ENCODE assay signal across 15 cellular contexts in genomic region chr10:60734226-60734625, GRCh38. TPM values are rescaled to one million over a fixed set of nuclear protein-coding genes. Genes with fewer than 3 reads are reported as not detected.
DNase-seq lines count a peak whose midpoint lies in the region; ATAC-seq and TF ChIP-seq lines count a peak whose summit lies in the region.
"Had no signal": no experiment of that assay in that cellular context is flagged by ENCODE, and none has a peak within 500 bp of the region (broad histone marks: within the 10 kb centered on the region; RNA-seq: fewer than 3 reads in every experiment).

No MANE protein-coding gene starts in this region.

- H3K27ac ChIP-seq in coronary artery (peak overlapping the region in 1 of 2 donors; percentile 48), foreskin keratinocyte (no peak overlapping the region)
- H3K27ac ChIP-seq: brain microvascular endothelial cell had no signal

- H3K9me3 ChIP-seq in MG63: no peaks in the 10 kb centered on the region
- H3K9me3 ChIP-seq: left lung had no signal

- peaks cover 14% of the 10 kb centered on the region for H3K27me3 Mint-ChIP-seq in activated naive CD8-positive, alpha-beta T cell
- H3K27me3 Mint-ChIP-seq in activated naive CD8-positive, alpha-beta T cell treated with anti-CD3 and anti-CD28 coated beads, Interleukin-2, amount 50 U/mL, for 24 hours: peaks cover 27% of the 10 kb centered on the region
- H3K27me3 Mint-ChIP-seq in naive B cell: no peaks in the 10 kb centered on the region

- DNase-seq in activated naive CD8-positive, alpha-beta T cell treated with anti-CD3 and anti-CD28 coated beads, Interleukin-2, amount 50 U/mL, for 24 hours: no peak
- DNase-seq in coronary artery (ENCODE audit: low spot score): no peak
- no peak for DNase-seq in naive B cell
- no peak for DNase-seq in MG63
- DNase-seq in HT-29 (ENCODE audit: low spot score): no peak
- DNase-seq in DMS79 treated with DMSO at 0.1 percent for 48 hours (lab: John Stamatoyannopoulos, UW): no peak
- no peak for DNase-seq in foreskin keratinocyte
- DNase-seq: brain microvascular endothelial cell; head of caudate nucleus; NCI-H2107; occipital lobe; stimulated activated CD4-positive, alpha-beta T cell treated with anti-CD3 and anti-CD28 coated beads, Interleukin-15, amount 100 ng/mL, for 24 hours had no signal

- H3K4me3 ChIP-seq in coronary artery (peak overlapping the region; percentile 72), MG63 (no peak overlapping the region)
- H3K4me3 ChIP-seq: GM12878 had no signal

- H3K4me1 ChIP-seq in foreskin keratinocyte: peaks cover 18% of the 10 kb centered on the region

- TF ChIP-seq CTCF in coronary artery (IDR thresholded peaks at IDR 0.05): no peak
- no peak for TF ChIP-seq CTCF in foreskin keratinocyte (conservative IDR thresholded peaks at IDR 0.05)

- no peaks in the 10 kb centered on the region for H3K36me3 ChIP-seq in MG63
- H3K36me3 ChIP-seq: brain microvascular endothelial cell, left lung had no signal

- no peak for ATAC-seq in activated naive CD8-positive, alpha-beta T cell treated with anti-CD3 and anti-CD28 coated beads, Interleukin-2, amount 50 U/mL, for 24 hours
- ATAC-seq in naive B cell (ENCODE audit: low read depth in 2 of 2): no peak
- no peak for ATAC-seq in foreskin keratinocyte

- H3K9me3 Mint-ChIP-seq in activated naive CD8-positive, alpha-beta T cell (ENCODE audit: low read depth): no peaks in the 10 kb centered on the region
- no peaks in the 10 kb centered on the region for H3K9me3 Mint-ChIP-seq in activated naive CD8-positive, alpha-beta T cell treated with anti-CD3 and anti-CD28 coated beads, Interleukin-2, amount 50 U/mL, for 24 hours
- H3K9me3 Mint-ChIP-seq in naive B cell: no peaks in the 10 kb centered on the region

- no peak overlapping the region for H3K27ac Mint-ChIP-seq in activated naive CD8-positive, alpha-beta T cell
- H3K27ac Mint-ChIP-seq in activated naive CD8-positive, alpha-beta T cell treated with anti-CD3 and anti-CD28 coated beads, Interleukin-2, amount 50 U/mL, for 24 hours: no peak overlapping the region
- H3K27ac Mint-ChIP-seq in naive B cell: no peak overlapping the region

- H3K27me3 ChIP-seq in MG63 (peaks cover 63% of the 10 kb centered on the region), foreskin keratinocyte (no peaks in the 10 kb centered on the region)
- H3K27me3 ChIP-seq: brain microvascular endothelial cell had no signal

- no peaks in the 10 kb centered on the region for H3K36me3 Mint-ChIP-seq in activated naive CD8-positive, alpha-beta T cell
- H3K36me3 Mint-ChIP-seq in activated naive CD8-positive, alpha-beta T cell treated with anti-CD3 and anti-CD28 coated beads, Interleukin-2, amount 50 U/mL, for 24 hours (ENCODE audit: low read depth): no peaks in the 10 kb centered on the region
- H3K36me3 Mint-ChIP-seq in naive B cell: no peaks in the 10 kb centered on the region

- peak overlapping the region; percentile 24 for H3K4me3 Mint-ChIP-seq in activated naive CD8-positive, alpha-beta T cell
- no peak overlapping the region for H3K4me3 Mint-ChIP-seq in activated naive CD8-positive, alpha-beta T cell treated with anti-CD3 and anti-CD28 coated beads, Interleukin-2, amount 50 U/mL, for 24 hours
- H3K4me3 Mint-ChIP-seq in naive B cell: peak overlapping the region in 5 of 8 donors; percentile 39 to 91 (median 80)

- peaks cover 23% of the 10 kb centered on the region for H3K4me1 Mint-ChIP-seq in activated naive CD8-positive, alpha-beta T cell (ENCODE audit: low read depth)
- H3K4me1 Mint-ChIP-seq in activated naive CD8-positive, alpha-beta T cell treated with anti-CD3 and anti-CD28 coated beads, Interleukin-2, amount 50 U/mL, for 24 hours: peaks cover 15% of the 10 kb centered on the region
- H3K4me1 Mint-ChIP-seq in naive B cell: peaks cover 20 to 24% (median 22%) of the 10 kb centered on the region in 3 donors

RNA-seq across cellular contexts. Expression of gene CDK1, which starts 44.1 kb away (rescaled TPM):
- polyA plus RNA-seq in naive B cell (ENCODE audit: low read depth in 6 of 6) (1 to 10 TPM in 1 of 6 donors, under 1 TPM in 3, not detected in 2; 0.20 to 1.6 (median 0.32) TPM), foreskin keratinocyte (52.4 and 84.9 TPM in 2 replicates)
- 131 and 164 TPM in 2 replicates for total RNA-seq in MG63 (2014; rRNA removed; shearing (Covaris generic); ENCODE audit: low replicate concordance)
- 36.2 and 46.5 TPM in 2 replicates for total RNA-seq in HT-29 (2014; rRNA removed; shearing (Covaris generic))
- total RNA-seq in foreskin keratinocyte: 88.8 and 105 TPM in 2 replicates
